Comparison of ENCODE assay signal across 33 cellular contexts in genomic region chr5:90962481-90962880, GRCh38.
"Had no signal": no experiment of that assay in that cellular context is flagged by ENCODE, and none has a peak within 500 bp of the region (broad histone marks: within the 10 kb centered on the region; RNA-seq: fewer than 3 reads in every experiment).

No MANE protein-coding gene starts in this region.

- DNase-seq: activated CD4-positive, alpha-beta T cell treated with anti-CD3 and anti-CD28 coated beads for 4 hours; activated CD4-positive, alpha-beta T cell treated with anti-CD3 and anti-CD28 coated beads, Interleukin-2, amount 50 U/mL, for 4 hours; activated effector memory CD4-positive, alpha-beta T cell treated with Interleukin-2 at 50 U/mL for 16 hours; activated naive CD4-positive, alpha-beta T cell treated with anti-CD3 and anti-CD28 coated beads for 36 hours; activated naive CD8-positive, alpha-beta T cell treated with anti-CD3 and anti-CD28 coated beads for 36 hours; activated T-cell treated with anti-CD3 and anti-CD28 coated beads for 4 hours; activated T-cell treated with anti-CD3 and anti-CD28 coated beads, Interleukin-2, amount 50 U/mL, for 72 hours; aorta; body of pancreas; cerebellar nuclear complex; cortex of kidney; foreskin melanocyte; heart right ventricle; left lung; lower lobe of right lung; mesendoderm; natural killer cell; occipital lobe; right lobe of liver; stimulated activated CD4-positive, alpha-beta T cell treated with anti-CD3 and anti-CD28 coated beads, Interleukin-4, amount 100 ng/mL, for 4 hours; stimulated activated CD8-positive, alpha-beta memory T cell treated with anti-CD3 and anti-CD28 coated beads, Interleukin-4, amount 100 ng/mL, for 48 hours; stimulated activated naive CD8-positive, alpha-beta T cell treated with anti-CD3 and anti-CD28 coated beads, Interleukin-15, amount 100 ng/mL, for 72 hours; substantia nigra; T-helper 9 cell; tibial artery; upper lobe of right lung had no signal

- ATAC-seq: activated T-cell treated with anti-CD3 and anti-CD28 coated beads, Interleukin-2, amount 50 U/mL, for 72 hours; body of pancreas; heart right ventricle; left lung; lower lobe of right lung; natural killer cell; right lobe of liver; stimulated activated memory B cell treated with anti-CD40 and anti-IgM and Interleukin-4, amounts not matched to agents 10 μg/mL and 1 μg/mL and 100 μg/mL, for 72 hours; stimulated activated naive CD8-positive, alpha-beta T cell treated with anti-CD3 and anti-CD28 coated beads, Interleukin-15, amount 100 ng/mL, for 72 hours; upper lobe of right lung had no signal

- H3K36me3 ChIP-seq: adrenal gland, cardiac muscle cell, esophagus muscularis mucosa, heart right ventricle, left lung, lower lobe of right lung, neural progenitor cell, right lobe of liver, tibial artery, upper lobe of right lung had no signal

- H3K4me1 ChIP-seq: body of pancreas, left lung, neural progenitor cell, right lobe of liver, tibial artery, upper lobe of right lung had no signal

- H3K27me3 ChIP-seq: adrenal gland, body of pancreas, cardiac muscle cell, esophagus muscularis mucosa, heart right ventricle, left lung, neural progenitor cell, right lobe of liver, tibial artery, upper lobe of right lung had no signal

- H3K4me3 ChIP-seq: adrenal gland, body of pancreas, cardiac muscle cell, esophagus muscularis mucosa, heart right ventricle, left lung, lower lobe of right lung, neural progenitor cell, right lobe of liver, skin epidermis, tibial artery, upper lobe of right lung had no signal

- H3K9me3 ChIP-seq: adrenal gland, body of pancreas, esophagus muscularis mucosa, heart right ventricle, left lung, lower lobe of right lung, right lobe of liver, tibial artery, upper lobe of right lung had no signal

- H3K27ac ChIP-seq: body of pancreas, cardiac muscle cell, esophagus muscularis mucosa, heart right ventricle, left lung, lower lobe of right lung, neural progenitor cell, right lobe of liver, skin epidermis, tibial artery, upper lobe of right lung, VCaP had no signal
